8 cellular contexts compared by ENCODE assay signal in the genomic region with DNA sequence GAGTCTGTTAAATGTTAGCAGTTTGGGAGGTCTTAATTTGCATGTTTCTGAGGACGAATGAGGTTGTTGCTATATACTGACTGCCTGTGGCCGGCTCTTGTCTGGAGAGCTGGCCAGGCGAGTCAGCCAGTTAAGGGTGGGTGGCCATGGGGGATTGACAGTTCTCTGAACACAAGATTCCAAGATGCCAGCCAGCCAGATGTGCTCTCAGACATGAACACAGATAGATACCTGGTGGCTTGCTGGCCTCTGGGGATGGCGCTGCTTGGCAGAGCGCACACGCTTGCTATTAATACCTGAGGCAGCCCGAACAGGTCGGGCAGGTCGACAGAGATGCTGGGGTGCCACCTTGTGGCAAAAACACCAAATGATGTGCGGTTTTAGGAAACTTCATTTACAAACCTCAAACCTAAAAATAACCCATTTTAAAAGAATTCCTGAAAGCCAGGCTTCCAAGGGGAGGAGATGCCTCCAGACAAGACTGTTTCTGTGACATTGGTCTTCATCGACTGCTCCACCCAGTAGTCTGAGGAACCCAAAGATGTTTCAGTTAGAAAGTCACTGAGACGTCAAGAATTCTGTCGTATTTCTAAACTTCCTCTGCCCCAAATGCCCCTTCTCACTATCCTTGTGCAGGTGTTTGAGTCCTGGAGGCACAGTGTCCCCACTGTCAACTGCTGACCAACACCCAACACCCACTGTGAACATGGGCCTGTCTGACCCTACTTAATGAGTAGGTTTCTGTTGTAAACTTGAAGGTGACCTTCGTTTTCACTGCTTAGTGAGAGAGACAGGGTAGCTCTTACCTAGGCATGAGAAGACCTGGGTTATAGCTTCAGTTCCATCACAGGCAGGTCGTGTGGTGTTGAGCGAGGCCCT.
A peak's percentile ranks its signal among the peaks of the same experiment; 100 is the strongest.
DNase-seq lines count a peak whose midpoint lies in the region; ATAC-seq and TF ChIP-seq lines count a peak whose summit lies in the region.

No MANE protein-coding gene starts in this region.

- H3K14ac ChIP-seq in trophoblast cell (ENCODE audit: low read length), result no peak overlapping the region

- H3K4me2 ChIP-seq in PC-9, result no peak overlapping the region
- H3K4me2 ChIP-seq in trophoblast cell (ENCODE audit: low read length), result peak overlapping the region; percentile 46

- no peaks in the 10 kb centered on the region for H3K9me2 ChIP-seq in PC-9 (ENCODE audit: insufficient read depth)

- H2AFZ ChIP-seq in PC-9, result no peak overlapping the region
- no peak overlapping the region for H2AFZ ChIP-seq in trophoblast cell (ENCODE audit: insufficient read depth, low read length, poor library complexity)

- H4K8ac ChIP-seq in trophoblast cell (ENCODE audit: low read depth, low read length), result no peak overlapping the region

- H3K79me1 ChIP-seq in trophoblast cell (ENCODE audit: low read length), result no peaks in the 10 kb centered on the region

- BruUV-seq in PC-9 (replicated peaks; lab: Mats Ljungman, UMichigan), result no TSS peak

- H2BK120ac ChIP-seq in trophoblast cell (ENCODE audit: insufficient read depth, low read length, poor library complexity), result no peak overlapping the region

- TF ChIP-seq POLR2A in uterus (IDR thresholded peaks at IDR 0.05), result no peak

- TF ChIP-seq CTCF in 22Rv1 (IDR thresholded peaks at IDR 0.05) (peak; percentile 88), GM12875 (IDR thresholded peaks at IDR 0.05; ENCODE audit: borderline replicate concordance, insufficient read depth, low read depth, low read length) (peak; percentile 58), PC-9 (conservative IDR thresholded peaks at IDR 0.05) (peak; percentile 71), foreskin fibroblast (IDR thresholded peaks at IDR 0.05; ENCODE audit: low read depth, low read length) (peak; percentile 58), uterus (IDR thresholded peaks at IDR 0.05) (peak; percentile 47 to 70 (median 60))

- H3K36me3 ChIP-seq in PC-9 (ENCODE audit: low read depth), result no peaks in the 10 kb centered on the region
- H3K36me3 ChIP-seq in trophoblast cell (ENCODE audit: control insufficient read depth in 1 of 2, insufficient read depth in 2 of 2, low read length in 2 of 2), result no peaks in the 10 kb centered on the region
- H3K36me3 ChIP-seq in uterus, result no peaks in the 10 kb centered on the region

- POLR2A ChIA-PET in PC-9 (lab: Charles Lee; ENCODE audit: unreplicated experiment), result no interaction called here

- peak overlapping the region; percentile 29 for H3K9ac ChIP-seq in trophoblast cell (ENCODE audit: low read length)

- no CpG with 5 or more reads among the region's 16 CpGs for WGBS in trophoblast cell (ENCODE audit: extremely low coverage, insufficient coverage, insufficient read length)

- H4K91ac ChIP-seq in trophoblast cell (ENCODE audit: low read depth, low read length), result no peak overlapping the region

- no peak overlapping the region for H3K4ac ChIP-seq in trophoblast cell (ENCODE audit: low read depth, low read length)

- no peak overlapping the region for H3K27ac ChIP-seq in 22Rv1
- H3K27ac ChIP-seq in PC-9, result no peak overlapping the region
- H3K27ac ChIP-seq in trophoblast cell (ENCODE audit: low read depth, low read length), result no peak overlapping the region
- H3K27ac ChIP-seq in uterus, result no peak overlapping the region

- H3K23ac ChIP-seq in trophoblast cell (ENCODE audit: low read length), result peak overlapping the region; percentile 55

- DNase-seq in PC-9 (peak; percentile 40 to 45), foreskin fibroblast (peak; percentile 23 to 72), trophoblast cell (peak; percentile 69 to 86), uterus (peak; percentile 53 to 58)
- peak; percentile 36 to 43 for DNase-seq in activated T-helper 1 cell treated with anti-CD3 and anti-CD28 coated beads, Interleukin-2, amount 50 U/mL, for 16 hours (ENCODE audit: low read depth in 1 of 2, low spot score in 1 of 2)

- H2BK12ac ChIP-seq in trophoblast cell (ENCODE audit: low read length), result no peak overlapping the region

- no peaks in the 10 kb centered on the region; the same call in 1 of the 2 replicates for H3K4me1 ChIP-seq in PC-9 (replicated peaks; ENCODE audit: insufficient read depth)
- peaks cover 0 to 3% of the 10 kb centered on the region in 2 experiments for H3K4me1 ChIP-seq in trophoblast cell (ENCODE audit: control insufficient read depth in 1 of 2, insufficient read depth in 2 of 2, low read length in 2 of 2)
- no peaks in the 10 kb centered on the region for H3K4me1 ChIP-seq in uterus

- H3K27me3 ChIP-seq in PC-9 (ENCODE audit: insufficient read depth, low read depth), result no peaks in the 10 kb centered on the region
- H3K27me3 ChIP-seq in trophoblast cell (ENCODE audit: insufficient read depth, low read length), result no peaks in the 10 kb centered on the region
- no peaks in the 10 kb centered on the region for H3K27me3 ChIP-seq in uterus

- ATAC-seq in HG03342 (IDR thresholded peaks at IDR 0.05; ENCODE audit: unreplicated experiment), result peak; percentile 65

- CTCF ChIA-PET in PC-9 (lab: Charles Lee), result interaction anchor here (0.6 kb wide), 1 partner anchor 246 kb away, joined by 3 read pairs; no protein-coding TSS in a partner anchor

- H3F3A ChIP-seq in PC-9 (ENCODE audit: insufficient read depth, low read depth), result no peaks in the 10 kb centered on the region

- H3K4me3 ChIP-seq in GM12875 (ENCODE audit: low read depth, low read length), result no peak overlapping the region
- no peak overlapping the region for H3K4me3 ChIP-seq in PC-9
- H3K4me3 ChIP-seq in foreskin fibroblast (ENCODE audit: low read depth in 1 of 2, low read length in 2 of 2), result no peak overlapping the region
- no peak overlapping the region for H3K4me3 ChIP-seq in trophoblast cell (ENCODE audit: low read depth, low read length)
- no peak overlapping the region for H3K4me3 ChIP-seq in uterus

- H3K18ac ChIP-seq in trophoblast cell (ENCODE audit: low read length), result no peak overlapping the region

- no peak overlapping the region for H2AK5ac ChIP-seq in trophoblast cell (ENCODE audit: low read length)

- H3K79me2 ChIP-seq in PC-9 (ENCODE audit: low read depth) (no peaks in the 10 kb centered on the region), trophoblast cell (ENCODE audit: control insufficient read depth, insufficient read depth, low read length, poor library complexity) (no peaks in the 10 kb centered on the region)

- no peaks in the 10 kb centered on the region for H4K20me1 ChIP-seq in PC-9 (ENCODE audit: insufficient read depth)

- no peak overlapping the region for H4K12ac ChIP-seq in trophoblast cell (ENCODE audit: low read depth, low read length)

- H3K9me3 ChIP-seq in PC-9 (ENCODE audit: insufficient read depth, low read depth) (no peaks in the 10 kb centered on the region), trophoblast cell (ENCODE audit: insufficient read depth, low read depth, low read length) (no peaks in the 10 kb centered on the region), uterus (no peaks in the 10 kb centered on the region)

- no peak overlapping the region for H2BK5ac ChIP-seq in trophoblast cell (ENCODE audit: low read depth, low read length, poor library complexity)

- intact Hi-C loops in PC-9 (cut with micrococcal nuclease; ENCODE audit: unreplicated experiment), result loop anchor here (1.0 to 10.0 kb wide), 4 partner anchors 152 to 340 kb away; a partner anchor contains a TSS
- intact Hi-C loops in uterus (cut with DNase I; ENCODE audit: low total_unique reads), result loop anchor here (5.0 kb wide), 1 partner anchor 152 kb away; a partner anchor contains a TSS
